27 cellular contexts compared by ENCODE assay signal in the genomic region with DNA sequence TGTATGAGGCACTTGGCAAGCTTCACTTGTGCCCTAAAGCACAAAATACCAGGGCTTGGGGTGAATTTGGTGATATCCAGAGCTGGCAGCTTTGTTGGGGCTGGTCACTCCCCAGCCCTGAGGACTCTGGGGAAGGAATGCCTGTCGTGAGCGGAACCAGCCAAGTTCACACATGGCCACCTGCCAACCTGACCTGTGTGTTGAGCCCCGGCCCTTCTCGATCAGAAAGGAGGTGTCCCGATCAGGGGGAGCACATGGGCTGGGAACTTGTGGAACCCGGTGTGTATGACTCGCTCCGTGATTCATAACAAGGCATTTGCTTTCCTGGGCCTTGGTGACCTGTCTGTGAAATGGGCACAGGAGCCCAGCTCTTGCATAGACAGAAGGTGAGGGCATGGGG. TPM values are rescaled to one million over a fixed set of nuclear protein-coding genes. Genes with fewer than 3 reads are reported as not detected.
DNase-seq lines count a peak whose midpoint lies in the region; ATAC-seq and TF ChIP-seq lines count a peak whose summit lies in the region.
"Had no signal": no experiment of that assay in that cellular context is flagged by ENCODE, and none has a peak within 500 bp of the region (broad histone marks: within the 10 kb centered on the region; RNA-seq: fewer than 3 reads in every experiment).

No MANE protein-coding gene starts in this region.

- DNase-seq in activated naive CD8-positive, alpha-beta T cell treated with anti-CD3 and anti-CD28 coated beads, Interleukin-2, amount 50 U/mL, for 24 hours = no peak
- no peak for DNase-seq in activated naive CD8-positive, alpha-beta T cell treated with anti-CD3 and anti-CD28 coated beads for 36 hours
- DNase-seq in MG63 (peak; percentile 18), fibroblast of the aortic adventitia (ENCODE audit: low read depth) (peak; percentile 11), DMS114 treated with DMSO at 0.1 percent for 48 hours (lab: John Stamatoyannopoulos, UW; ENCODE audit: unreplicated experiment) (no peak), NCI-H2196 (lab: John Stamatoyannopoulos, UW; ENCODE audit: unreplicated experiment) (no peak)
- no peak for DNase-seq in stimulated activated naive B cell treated with anti-CD40 and anti-IgM and Interleukin-4, amounts not matched to agents 10 μg/mL and 1 μg/mL and 100 μg/mL, for 72 hours
- DNase-seq: activated T-cell treated with anti-CD3 and anti-CD28 coated beads for 4 hours; amygdala; CD8-positive, alpha-beta memory T cell; colonic mucosa; DMS 273 treated with DMSO at 0.1 percent for 48 hours; effector memory CD4-positive, alpha-beta T cell; foreskin keratinocyte; heart right ventricle; KBM-7; left cardiac atrium; mesenchymal stem cell; NCI-H1436 treated with DMSO at 0.1 percent for 48 hours; NCI-H446; NCI-H774; stomach had no signal

- H3K4me1 Mint-ChIP-seq in activated naive CD8-positive, alpha-beta T cell treated with anti-CD3 and anti-CD28 coated beads, Interleukin-2, amount 50 U/mL, for 24 hours = peaks cover 12% of the 10 kb centered on the region
- H3K4me1 Mint-ChIP-seq in activated naive CD8-positive, alpha-beta T cell treated with anti-CD3 and anti-CD28 coated beads for 36 hours = peaks cover 11% of the 10 kb centered on the region
- peaks cover 26 to 28% of the 10 kb centered on the region in 2 donors for H3K4me1 Mint-ChIP-seq in stimulated activated naive B cell treated with anti-CD40 and anti-IgM and Interleukin-4, amounts not matched to agents 10 μg/mL and 1 μg/mL and 100 μg/mL, for 72 hours

- no peak for TF ChIP-seq CTCF in fibroblast of the aortic adventitia (IDR thresholded peaks at IDR 0.05; ENCODE audit: insufficient read depth, low read length)

- H3K36me3 Mint-ChIP-seq in activated naive CD8-positive, alpha-beta T cell treated with anti-CD3 and anti-CD28 coated beads, Interleukin-2, amount 50 U/mL, for 24 hours (ENCODE audit: low read depth) = peaks cover 12% of the 10 kb centered on the region
- H3K36me3 Mint-ChIP-seq in activated naive CD8-positive, alpha-beta T cell treated with anti-CD3 and anti-CD28 coated beads for 36 hours = peaks cover 19% of the 10 kb centered on the region
- H3K36me3 Mint-ChIP-seq in stimulated activated naive B cell treated with anti-CD40 and anti-IgM and Interleukin-4, amounts not matched to agents 10 μg/mL and 1 μg/mL and 100 μg/mL, for 72 hours = peaks cover 41 to 67% of the 10 kb centered on the region in 2 donors

- peaks cover 53% of the 10 kb centered on the region for H3K36me3 ChIP-seq in MG63
- H3K36me3 ChIP-seq: colonic mucosa, neutrophil had no signal

- H3K27ac Mint-ChIP-seq in activated naive CD8-positive, alpha-beta T cell treated with anti-CD3 and anti-CD28 coated beads, Interleukin-2, amount 50 U/mL, for 24 hours = peak overlapping the region; percentile 18
- H3K27ac Mint-ChIP-seq in activated naive CD8-positive, alpha-beta T cell treated with anti-CD3 and anti-CD28 coated beads for 36 hours = no peak overlapping the region
- peak overlapping the region; percentile 27 for H3K27ac Mint-ChIP-seq in stimulated activated naive B cell treated with anti-CD40 and anti-IgM and Interleukin-4, amounts not matched to agents 10 μg/mL and 1 μg/mL and 100 μg/mL, for 72 hours
- H3K27ac Mint-ChIP-seq: B cell had no signal

- no peak overlapping the region for H3K4me3 ChIP-seq in MG63
- H3K4me3 ChIP-seq in fibroblast of the aortic adventitia (ENCODE audit: low read depth, low read length) = no peak overlapping the region
- H3K4me3 ChIP-seq: colonic mucosa, heart right ventricle, skin epidermis, stomach, tibial artery had no signal

- H3K9me3 Mint-ChIP-seq in activated naive CD8-positive, alpha-beta T cell treated with anti-CD3 and anti-CD28 coated beads, Interleukin-2, amount 50 U/mL, for 24 hours = peaks cover 9% of the 10 kb centered on the region
- H3K9me3 Mint-ChIP-seq in activated naive CD8-positive, alpha-beta T cell treated with anti-CD3 and anti-CD28 coated beads for 36 hours = peaks cover 9% of the 10 kb centered on the region
- H3K9me3 Mint-ChIP-seq in stimulated activated naive B cell treated with anti-CD40 and anti-IgM and Interleukin-4, amounts not matched to agents 10 μg/mL and 1 μg/mL and 100 μg/mL, for 72 hours = peaks cover 5 to 8% of the 10 kb centered on the region in 2 donors

- H3K27me3 Mint-ChIP-seq in activated naive CD8-positive, alpha-beta T cell treated with anti-CD3 and anti-CD28 coated beads, Interleukin-2, amount 50 U/mL, for 24 hours = no peaks in the 10 kb centered on the region
- H3K27me3 Mint-ChIP-seq in activated naive CD8-positive, alpha-beta T cell treated with anti-CD3 and anti-CD28 coated beads for 36 hours = no peaks in the 10 kb centered on the region
- H3K27me3 Mint-ChIP-seq in stimulated activated naive B cell treated with anti-CD40 and anti-IgM and Interleukin-4, amounts not matched to agents 10 μg/mL and 1 μg/mL and 100 μg/mL, for 72 hours = no peaks in the 10 kb centered on the region
- H3K27me3 Mint-ChIP-seq: B cell had no signal

- ATAC-seq in activated naive CD8-positive, alpha-beta T cell treated with anti-CD3 and anti-CD28 coated beads, Interleukin-2, amount 50 U/mL, for 24 hours = no peak
- ATAC-seq in stimulated activated naive B cell treated with anti-CD40 and anti-IgM and Interleukin-4, amounts not matched to agents 10 μg/mL and 1 μg/mL and 100 μg/mL, for 72 hours (replicated peaks) = no peak
- ATAC-seq: activated CD4-positive, CD25-positive, alpha-beta regulatory T cell treated with anti-CD3 and anti-CD28 coated beads, Interleukin-2, amount 50 U/mL, for 24 hours; foreskin keratinocyte; heart right ventricle; left cardiac atrium had no signal

- no peak overlapping the region for H3K4me3 Mint-ChIP-seq in activated naive CD8-positive, alpha-beta T cell treated with anti-CD3 and anti-CD28 coated beads, Interleukin-2, amount 50 U/mL, for 24 hours
- H3K4me3 Mint-ChIP-seq in activated naive CD8-positive, alpha-beta T cell treated with anti-CD3 and anti-CD28 coated beads for 36 hours = no peak overlapping the region
- H3K4me3 Mint-ChIP-seq in stimulated activated naive B cell treated with anti-CD40 and anti-IgM and Interleukin-4, amounts not matched to agents 10 μg/mL and 1 μg/mL and 100 μg/mL, for 72 hours = no peak overlapping the region
- H3K4me3 Mint-ChIP-seq: B cell had no signal

- no peaks in the 10 kb centered on the region for H3K27me3 ChIP-seq in MG63
- H3K27me3 ChIP-seq: colonic mucosa, foreskin keratinocyte, heart right ventricle, neutrophil, stomach, tibial artery had no signal

- peaks cover 4% of the 10 kb centered on the region for H3K9me3 ChIP-seq in MG63
- H3K9me3 ChIP-seq: colonic mucosa had no signal

RNA-seq across cellular contexts. Expression of a gene that starts 43.1 kb away (rescaled TPM):
- total RNA-seq in activated naive CD8-positive, alpha-beta T cell treated with anti-CD3 and anti-CD28 coated beads for 36 hours = 10 to 100 TPM; 61.2 to 66.0 TPM
- 23.3 and 45.1 TPM in 2 replicates for total RNA-seq in MG63 (2014; rRNA removed; shearing (Covaris generic); ENCODE audit: low replicate concordance)
- total RNA-seq in fibroblast of the aortic adventitia (ENCODE audit: low replicate concordance) = 16.3 and 29.0 TPM in 2 replicates

Comparison
In these comparisons a context has a peak if more than half of its experiments do, and no peak if none do; other contexts are left out.
1. DNase-seq: peak in MG63 (single experiment) and fibroblast of the aortic adventitia (single experiment); none in activated naive CD8-positive, alpha-beta T cell treated with anti-CD3 and anti-CD28 coated beads, Interleukin-2, amount 50 U/mL, for 24 hours (single experiment), activated naive CD8-positive, alpha-beta T cell treated with anti-CD3 and anti-CD28 coated beads for 36 hours (single experiment), stimulated activated naive B cell treated with anti-CD40 and anti-IgM and Interleukin-4, amounts not matched to agents 10 μg/mL and 1 μg/mL and 100 μg/mL, for 72 hours (single experiment), DMS114 treated with DMSO at 0.1 percent for 48 hours (single experiment) and NCI-H2196 (single experiment).